ENCODE assay signal across 37 cellular contexts in the genomic region with DNA sequence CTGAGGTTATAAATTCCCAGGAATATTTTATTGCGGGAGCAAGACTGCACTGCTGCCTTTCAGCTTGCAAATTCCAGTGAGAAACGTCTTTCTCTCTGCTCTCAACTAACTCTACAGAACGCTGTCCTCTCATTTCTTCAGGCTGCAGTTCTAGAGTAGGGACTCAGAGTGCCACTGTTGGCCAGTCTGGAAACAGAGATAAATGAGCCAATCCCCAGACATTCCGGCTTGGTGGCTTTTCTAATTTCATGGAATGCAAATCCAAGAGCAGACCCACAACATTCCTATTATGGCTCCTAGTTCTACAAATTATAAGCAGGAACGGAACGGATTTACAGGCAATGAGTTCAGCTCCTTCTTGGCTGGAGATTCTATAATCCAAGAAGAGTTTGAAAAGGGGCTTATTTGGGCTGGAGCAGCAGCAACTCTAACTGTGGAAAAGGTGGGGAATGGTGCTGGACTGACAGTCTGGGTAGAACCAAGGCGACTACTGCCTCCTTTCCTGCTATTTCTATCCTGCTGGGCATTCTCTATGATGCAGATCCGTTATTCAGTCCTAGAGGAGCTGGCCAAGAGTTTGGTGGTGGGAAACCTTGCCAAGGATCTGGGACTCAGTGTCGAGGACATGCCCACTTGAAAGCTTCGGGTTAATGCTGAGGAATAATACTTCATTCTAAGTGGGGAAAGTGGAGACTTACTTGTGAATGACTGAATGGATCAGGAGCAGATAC. TPM values are rescaled to one million over a fixed set of nuclear protein-coding genes. Genes with fewer than 3 reads are reported as not detected.
DNase-seq lines count a peak whose midpoint lies in the region; ATAC-seq and TF ChIP-seq lines count a peak whose summit lies in the region.
"Had no signal": no experiment of that assay in that cellular context is flagged by ENCODE, and none has a peak within 500 bp of the region (broad histone marks: within the 10 kb centered on the region; RNA-seq: fewer than 3 reads in every experiment).

No MANE protein-coding gene starts in this region.

- no peak overlapping the region for H3K9ac ChIP-seq in mesenchymal stem cell (ENCODE audit: low read length)
- H3K9ac ChIP-seq: neural progenitor cell, parathyroid adenoma had no signal

- H3K4ac ChIP-seq in mesenchymal stem cell (ENCODE audit: low read depth in 1 of 2, low read length in 2 of 2): no peak overlapping the region

- no peak overlapping the region for H4K8ac ChIP-seq in mesenchymal stem cell (ENCODE audit: low read length)

- H3K27me3 Mint-ChIP-seq in chondrocyte (ENCODE audit: low read depth): no peaks in the 10 kb centered on the region

- H3K14ac ChIP-seq in mesenchymal stem cell (ENCODE audit: low read length in 2 of 2): no peak overlapping the region

- H3K9me3 Mint-ChIP-seq in chondrocyte (ENCODE audit: low read depth): peaks cover 16% of the 10 kb centered on the region

- H4K91ac ChIP-seq in mesenchymal stem cell (ENCODE audit: low read length): no peak overlapping the region

- peak; percentile 23; the same call in 1 of the 2 replicates for TF ChIP-seq CTCF in AG10803 (conservative IDR thresholded peaks at IDR 0.05; ENCODE audit: low read length)
- TF ChIP-seq CTCF in chondrocyte (IDR thresholded peaks at IDR 0.05): no peak

- H2AK5ac ChIP-seq in mesenchymal stem cell (ENCODE audit: low read length, severe bottlenecking): no peak overlapping the region

- no peak overlapping the region for H2BK5ac ChIP-seq in mesenchymal stem cell (ENCODE audit: low read depth, low read length, poor library complexity, severe bottlenecking)

- peaks cover 11% of the 10 kb centered on the region for H3K36me3 Mint-ChIP-seq in chondrocyte (ENCODE audit: low read depth)
- H3K36me3 Mint-ChIP-seq: CD8-positive, alpha-beta memory T cell; immature natural killer cell had no signal

- H2BK12ac ChIP-seq in mesenchymal stem cell (ENCODE audit: low read length in 2 of 2): no peak overlapping the region

- H2AFZ ChIP-seq in mesenchymal stem cell (ENCODE audit: low read depth, low read length): no peak overlapping the region
- H2AFZ ChIP-seq: hepatocyte, neural progenitor cell, parathyroid adenoma had no signal

- H3K27ac ChIP-seq in mesenchymal stem cell (ENCODE audit: low read length, poor library complexity, severe bottlenecking): peak overlapping the region; percentile 24
- H3K27ac ChIP-seq: body of pancreas, gastroesophageal sphincter, hepatocyte, neural progenitor cell, parathyroid adenoma, thoracic aorta, uterus had no signal

- DNase-seq in AG10803 (ENCODE audit: low read depth) (peak; percentile 42), H7 (peak; percentile 34), SW480 (ENCODE audit: low spot score) (peak; percentile 27), mesenchymal stem cell (no peak), SHP77 (lab: John Stamatoyannopoulos, UW) (no peak), chondrocyte (ENCODE audit: low spot score) (no peak), hippocampal formation (lab: John Stamatoyannopoulos, UW) (no peak)
- DNase-seq: activated CD4-positive, alpha-beta memory T cell treated with anti-CD3 and anti-CD28 coated beads, Interleukin-2, amount 10 ng/mL, durations not matched to agents 7 days and 5 days; activated CD4-positive, CD25-positive, alpha-beta regulatory T cell treated with anti-CD3 and anti-CD28 coated beads, Interleukin-2, amount 50 U/mL, for 72 hours; activated CD8-positive, alpha-beta memory T cell treated with anti-CD3 and anti-CD28 coated beads, Interleukin-2, amount 50 U/mL, for 4 hours; activated naive CD4-positive, alpha-beta T cell treated with Interleukin-2 at 50 U/mL for 16 hours; body of pancreas; CD8-positive, alpha-beta memory T cell; cerebellar nuclear complex; immature natural killer cell; Karpas-422; NCI-H1436 treated with DMSO at 0.1 percent for 48 hours; NCI-H2107; NCI-H345; NCI-H82; retina; small intestine; stimulated activated CD4-positive, alpha-beta T cell treated with anti-CD3 and anti-CD28 coated beads, Interleukin-1b, Interleukin-23, amount 100 ng/mL, for 48 hours; uterus had no signal

- H3K4me3 ChIP-seq in AG10803 (ENCODE audit: low read length) (no peak overlapping the region), H7 (ENCODE audit: insufficient read depth, low read depth, low read length) (no peak overlapping the region), mesenchymal stem cell (ENCODE audit: insufficient read depth in 1 of 2, low read depth in 1 of 2, low read length in 2 of 2) (no peak overlapping the region)
- H3K4me3 ChIP-seq: body of pancreas, gastroesophageal sphincter, GM12878, hepatocyte, neural progenitor cell, thoracic aorta, uterus had no signal

- H3K79me1 ChIP-seq in mesenchymal stem cell (replicated peaks; ENCODE audit: low read length, poor library complexity, severe bottlenecking): peaks cover 22% of the 10 kb centered on the region

- no peak for ATAC-seq in HG02870 (IDR thresholded peaks at IDR 0.05; ENCODE audit: unreplicated experiment)
- ATAC-seq: body of pancreas, gastroesophageal sphincter, GM12878, HepG2, left lobe of liver had no signal

- 88% methylated on average over 10 of the region's 10 CpGs for WGBS in mesenchymal stem cell

- H3K27me3 ChIP-seq in H7 (ENCODE audit: control insufficient read depth, insufficient read depth, low read length): no peaks in the 10 kb centered on the region
- no peaks in the 10 kb centered on the region for H3K27me3 ChIP-seq in mesenchymal stem cell (ENCODE audit: control insufficient read depth in 1 of 2, insufficient read depth in 1 of 2, low read length in 2 of 2)
- H3K27me3 ChIP-seq: body of pancreas, gastroesophageal sphincter, hepatocyte, neural progenitor cell, uterus had no signal

- H3K4me2 ChIP-seq in mesenchymal stem cell (ENCODE audit: low read length, poor library complexity, severe bottlenecking): no peak overlapping the region
- H3K4me2 ChIP-seq: hepatocyte, neural progenitor cell had no signal

- H3K4me1 Mint-ChIP-seq in chondrocyte (ENCODE audit: low read depth): peaks cover 4% of the 10 kb centered on the region
- H3K4me1 Mint-ChIP-seq: activated CD4-positive, alpha-beta memory T cell treated with anti-CD3 and anti-CD28 coated beads, Interleukin-2, amount 10 ng/mL, durations not matched to agents 7 days and 5 days; CD8-positive, alpha-beta memory T cell; immature natural killer cell; memory B cell; neural progenitor cell had no signal

- H2BK15ac ChIP-seq in mesenchymal stem cell (ENCODE audit: low read depth, poor library complexity, severe bottlenecking): no peak overlapping the region

- H3K18ac ChIP-seq in mesenchymal stem cell (ENCODE audit: low read depth in 1 of 2, low read length in 2 of 2): no peak overlapping the region

- H3K4me3 Mint-ChIP-seq in chondrocyte (ENCODE audit: unreplicated experiment): no peak overlapping the region
- H3K4me3 Mint-ChIP-seq: activated CD4-positive, alpha-beta memory T cell treated with anti-CD3 and anti-CD28 coated beads, Interleukin-2, amount 10 ng/mL, durations not matched to agents 7 days and 5 days; activated T-helper 1 cell treated with anti-CD3 and anti-CD28 coated beads, Interleukin-12 subunit alpha, Interleukin-12 subunit beta, Interleukin-2, Interleukin-4 antibody, amounts not matched to agents 30 ng/mL and 10 ng/mL and 1 ng/mL, durations not matched to agents 14 hours and 24 hours and 36 hours; CD8-positive, alpha-beta memory T cell; immature natural killer cell; memory B cell; neural progenitor cell; stimulated activated naive CD8-positive, alpha-beta T cell treated with anti-CD3 and anti-CD28 coated beads, Interleukin-15, Interleukin-2, amounts not matched to agents 100 ng/mL and 50 ng/mL, for 24 hours had no signal

- H3K36me3 ChIP-seq in H7 (replicated peaks; ENCODE audit: control insufficient read depth, insufficient read depth, low read length) (no peaks in the 10 kb centered on the region), mesenchymal stem cell (ENCODE audit: control insufficient read depth in 1 of 2, insufficient read depth in 2 of 2, low read depth in 1 of 2, low read length in 2 of 2) (peaks cover 7 to 9% of the 10 kb centered on the region in 2 experiments)
- H3K36me3 ChIP-seq: neural progenitor cell, uterus had no signal

- peaks cover 5% of the 10 kb centered on the region for H3K4me1 ChIP-seq in mesenchymal stem cell (ENCODE audit: control insufficient read depth, insufficient read depth, low read depth, low read length)
- H3K4me1 ChIP-seq: body of pancreas, gastroesophageal sphincter, neural progenitor cell, parathyroid adenoma, uterus had no signal

- no peak overlapping the region for H2BK120ac ChIP-seq in mesenchymal stem cell (ENCODE audit: low read depth, low read length)

- no peak overlapping the region for H3K23ac ChIP-seq in mesenchymal stem cell (ENCODE audit: low read length in 2 of 2)

- no peak overlapping the region for H3K27ac Mint-ChIP-seq in chondrocyte (ENCODE audit: unreplicated experiment)
- H3K27ac Mint-ChIP-seq: activated CD4-positive, alpha-beta memory T cell treated with anti-CD3 and anti-CD28 coated beads, Interleukin-2, amount 10 ng/mL, durations not matched to agents 7 days and 5 days; activated T-helper 1 cell treated with anti-CD3 and anti-CD28 coated beads, Interleukin-12 subunit alpha, Interleukin-12 subunit beta, Interleukin-2, Interleukin-4 antibody, amounts not matched to agents 30 ng/mL and 10 ng/mL and 1 ng/mL, durations not matched to agents 14 hours and 24 hours and 36 hours; CD8-positive, alpha-beta memory T cell; immature natural killer cell; memory B cell; neural progenitor cell; stimulated activated naive CD8-positive, alpha-beta T cell treated with anti-CD3 and anti-CD28 coated beads, Interleukin-15, Interleukin-2, amounts not matched to agents 100 ng/mL and 50 ng/mL, for 24 hours had no signal

- H3K9me3 ChIP-seq in mesenchymal stem cell (ENCODE audit: control insufficient read depth, low read length): peaks cover 8% of the 10 kb centered on the region

RNA-seq across cellular contexts. Expression of gene PCDHGA12, which starts 9.3 kb away (rescaled TPM):
- 0.10 and 0.44 TPM in 2 replicates for total RNA-seq in H7 (2014; rRNA removed; shearing (Covaris generic))
- polyA plus RNA-seq in mesenchymal stem cell (2013, experiment 1 of 2): 0.03 TPM
- 0.04 TPM for polyA plus RNA-seq in mesenchymal stem cell (2013, experiment 2 of 2)
- total RNA-seq in chondrocyte: 0.64 to 2.2 TPM (median 0.75 TPM) in 3 replicates
- total RNA-seq: activated CD4-positive, alpha-beta memory T cell treated with anti-CD3 and anti-CD28 coated beads, Interleukin-2, amount 10 ng/mL, durations not matched to agents 7 days and 5 days; Daoy had no signal
- polyA plus RNA-seq: CD8-positive, alpha-beta memory T cell had no signal

RNA-seq across cellular contexts. Expression of gene PCDHGA11, which starts 18.7 kb away (rescaled TPM):
- 0.21 and 0.30 TPM in 2 replicates for total RNA-seq in H7 (2014; rRNA removed; shearing (Covaris generic))
- 2.5 TPM for polyA plus RNA-seq in mesenchymal stem cell (2013, experiment 1 of 2)
- polyA plus RNA-seq in mesenchymal stem cell (2013, experiment 2 of 2): 2.3 TPM
- total RNA-seq in chondrocyte: 1.3 to 2.4 TPM (median 1.4 TPM) in 3 replicates
- total RNA-seq: activated CD4-positive, alpha-beta memory T cell treated with anti-CD3 and anti-CD28 coated beads, Interleukin-2, amount 10 ng/mL, durations not matched to agents 7 days and 5 days had no signal

RNA-seq across cellular contexts. Expression of gene PCDHGB7, which starts 22.1 kb away (rescaled TPM):
- 4.4 and 4.6 TPM in 2 replicates for total RNA-seq in H7 (2014; rRNA removed; shearing (Covaris generic))
- polyA plus RNA-seq in mesenchymal stem cell (2013, experiment 1 of 2): 22.1 TPM
- 21.0 TPM for polyA plus RNA-seq in mesenchymal stem cell (2013, experiment 2 of 2)
- total RNA-seq in chondrocyte: 3.5 to 5.4 TPM (median 4.3 TPM) in 3 replicates
- polyA plus RNA-seq: CD8-positive, alpha-beta memory T cell had no signal

RNA-seq across cellular contexts. Expression of gene PCDHGA10, which starts 26.8 kb away (rescaled TPM):
- total RNA-seq in H7 (2014; rRNA removed; shearing (Covaris generic)): 0.35 and 0.78 TPM in 2 replicates
- polyA plus RNA-seq in mesenchymal stem cell (2013, experiment 1 of 2): 16.9 TPM
- polyA plus RNA-seq in mesenchymal stem cell (2013, experiment 2 of 2): 16.3 TPM
- 14.9 to 17.4 TPM (median 15.8 TPM) in 3 replicates for total RNA-seq in chondrocyte

RNA-seq across cellular contexts. Expression of gene PCDHGB6, which starts 31.8 kb away (rescaled TPM):
- total RNA-seq in H7 (2014; rRNA removed; shearing (Covaris generic)): 1.7 and 1.9 TPM in 2 replicates
- polyA plus RNA-seq in mesenchymal stem cell (2013, experiment 1 of 2): 34.8 TPM
- 33.4 TPM for polyA plus RNA-seq in mesenchymal stem cell (2013, experiment 2 of 2)
- total RNA-seq in chondrocyte: 52.4 to 64.2 TPM (median 56.8 TPM) in 3 replicates
- total RNA-seq: activated CD4-positive, alpha-beta memory T cell treated with anti-CD3 and anti-CD28 coated beads, Interleukin-2, amount 10 ng/mL, durations not matched to agents 7 days and 5 days had no signal

Comparison
In these comparisons a context has a peak if more than half of its experiments do, and no peak if none do; other contexts are left out.
1. DNase-seq: peak in AG10803 (single experiment), H7 (single experiment) and SW480 (single experiment); none in mesenchymal stem cell (single experiment), SHP77 (0 of 2), chondrocyte (single experiment) and hippocampal formation (0 of 2).